ENCODE assay signal across 8 cellular contexts in genomic region chr19:40717880-40718773, GRCh38. TPM values are rescaled to one million over a fixed set of nuclear protein-coding genes. Genes with fewer than 3 reads are reported as not detected.
DNase-seq lines count a peak whose midpoint lies in the region; ATAC-seq and TF ChIP-seq lines count a peak whose summit lies in the region.

No MANE protein-coding gene starts in this region.

- no peak for TF ChIP-seq POLR2A in prostate gland (IDR thresholded peaks at IDR 0.05)

- no peaks in the 10 kb centered on the region for H3K4me1 ChIP-seq in prostate gland (replicated peaks)

- H3K27ac ChIP-seq in WERI-Rb-1, result peak overlapping the region; percentile 85
- peak overlapping the region; percentile 99 to 100 for H3K27ac ChIP-seq in prostate gland

- TF ChIP-seq CTCF in HFF-Myc (IDR thresholded peaks at IDR 0.05; ENCODE audit: low read depth, low read length, missing control alignments), result no peak
- no peak for TF ChIP-seq CTCF in WERI-Rb-1 (IDR thresholded peaks at IDR 0.05; ENCODE audit: low read depth, low read length)
- TF ChIP-seq CTCF in foreskin fibroblast (IDR thresholded peaks at IDR 0.05; ENCODE audit: low read depth, low read length), result no peak
- TF ChIP-seq CTCF in prostate gland (IDR thresholded peaks at IDR 0.05), result no peak

- peaks cover 6% of the 10 kb centered on the region for H3K36me3 ChIP-seq in WERI-Rb-1
- H3K36me3 ChIP-seq in prostate gland, result no peaks in the 10 kb centered on the region

- intact Hi-C loops in prostate gland (cut with DNase I), result loop anchor here (2.0 kb wide), 1 partner anchor 79 kb away; no protein-coding TSS in a partner anchor

- 9% methylated on average over 20 of the region's 20 CpGs for WGBS in prostate gland

- H3K27me3 ChIP-seq in WERI-Rb-1 (ENCODE audit: insufficient read depth, low read depth, severe bottlenecking), result no peaks in the 10 kb centered on the region
- no peaks in the 10 kb centered on the region for H3K27me3 ChIP-seq in prostate gland (replicated peaks; ENCODE audit: insufficient read depth)

- H3K9me3 ChIP-seq in WERI-Rb-1 (ENCODE audit: severe bottlenecking), result no peaks in the 10 kb centered on the region
- H3K9me3 ChIP-seq in prostate gland, result no peaks in the 10 kb centered on the region

- H3K4me3 ChIP-seq in HFF-Myc (replicated peaks; ENCODE audit: low read depth, low read length) (peak overlapping the region; percentile 69), WERI-Rb-1 (ENCODE audit: low read depth, low read length) (peak overlapping the region; percentile 88), foreskin fibroblast (ENCODE audit: low read depth in 1 of 2, low read length in 2 of 2) (peak overlapping the region; percentile 70 to 96), prostate gland (peak overlapping the region; percentile 79 to 85)

- no peak for ATAC-seq in GM21367 (IDR thresholded peaks at IDR 0.05; ENCODE audit: unreplicated experiment)

- DNase-seq in HFF-Myc (ENCODE audit: extremely low read depth, low read depth) (no peak), WERI-Rb-1 (peak; percentile 21), foreskin fibroblast (peak; percentile 56 to 78), prostate gland (ENCODE audit: low spot score) (peak; percentile 41), dedifferentiated amniotic fluid mesenchymal stem cell (ENCODE audit: extremely low spot score) (no peak), medulla oblongata (ENCODE audit: extremely low spot score) (no peak), mucosa of gallbladder (ENCODE audit: low spot score) (no peak)

RNA-seq across cellular contexts. Expression of gene ITPKC, which starts 1.2 kb away (rescaled TPM):
- total RNA-seq in prostate gland (10 to 100 TPM; 40.8 to 44.5 TPM), mucosa of gallbladder (21.4 TPM)

RNA-seq across cellular contexts. Expression of gene COQ8B, which starts 1.4 kb away (rescaled TPM):
- total RNA-seq in prostate gland (10 to 100 TPM; 61.2 to 64.4 TPM), mucosa of gallbladder (76.4 TPM)

RNA-seq across cellular contexts. Expression of gene NUMBL, which starts 27.7 kb away (rescaled TPM):
- 100 to 1,000 TPM in 1 of 2 donors, 10 to 100 TPM in 1; 24.3 to 102 TPM for total RNA-seq in prostate gland
- 52.9 TPM for total RNA-seq in mucosa of gallbladder

RNA-seq across cellular contexts. Expression of gene ACTMAP, which starts 32.1 kb away (rescaled TPM):
- total RNA-seq in prostate gland (10 to 100 TPM in 1 of 2 donors, 1 to 10 TPM in 1; 4.4 to 25.2 TPM), mucosa of gallbladder (11.6 TPM)

RNA-seq across cellular contexts. Expression of gene SNRPA, which starts 32.9 kb away (rescaled TPM):
- total RNA-seq in prostate gland (10 to 100 TPM; 70.3 to 92.2 TPM), mucosa of gallbladder (58.1 TPM)

Comparison
In these comparisons a context has a peak if more than half of its experiments do, and no peak if none do; other contexts are left out.
1. DNase-seq: peak in WERI-Rb-1 (single experiment), foreskin fibroblast (2 of 2) and prostate gland (single experiment); none in HFF-Myc (single experiment), dedifferentiated amniotic fluid mesenchymal stem cell (single experiment), medulla oblongata (single experiment) and mucosa of gallbladder (single experiment).
2. Peak in every context shown above with its lines, with median percentiles within 50 percentile points of each other: H3K4me3 ChIP-seq.